In genomic region chr10:14923972-14924371, GRCh38 we compare ENCODE assay signal across 20 cellular contexts. TPM values are rescaled to one million over a fixed set of nuclear protein-coding genes. Genes with fewer than 3 reads are reported as not detected.
DNase-seq lines count a peak whose midpoint lies in the region; TF ChIP-seq lines count a peak whose summit lies in the region.
"Had no signal": no experiment of that assay in that cellular context is flagged by ENCODE, and none has a peak within 500 bp of the region (broad histone marks: within the 10 kb centered on the region; RNA-seq: fewer than 3 reads in every experiment).

No MANE protein-coding gene starts in this region.

- H2AFZ ChIP-seq in neural progenitor cell (replicated peaks) (no peak overlapping the region), PC-9 (no peak overlapping the region)
- H2AFZ ChIP-seq: GM23338 had no signal

- no peaks in the 10 kb centered on the region for H3K4me1 Mint-ChIP-seq in neural progenitor cell
- H3K4me1 Mint-ChIP-seq: GM23338, H9 had no signal

- H3K27ac Mint-ChIP-seq in neural progenitor cell = no peak overlapping the region
- H3K27ac Mint-ChIP-seq: B cell; CD4-positive, CD25-positive, alpha-beta regulatory T cell; CD8-positive, alpha-beta T cell; GM23338 had no signal

- no peak overlapping the region for H3K4me3 ChIP-seq in neural progenitor cell
- H3K4me3 ChIP-seq in PC-9 = no peak overlapping the region
- H3K4me3 ChIP-seq: BLaER1, GM23338 had no signal

- POLR2A ChIA-PET in PC-9 (lab: Charles Lee; ENCODE audit: unreplicated experiment) = no interaction called here

- H3K27me3 ChIP-seq in neural progenitor cell (no peaks in the 10 kb centered on the region), PC-9 (ENCODE audit: insufficient read depth, low read depth) (no peaks in the 10 kb centered on the region)
- H3K27me3 ChIP-seq: BLaER1 had no signal

- H4K20me1 ChIP-seq in neural progenitor cell (ENCODE audit: low read depth) (no peaks in the 10 kb centered on the region), PC-9 (ENCODE audit: insufficient read depth) (no peaks in the 10 kb centered on the region)

- H3K4me2 ChIP-seq in neural progenitor cell = no peak overlapping the region
- no peak overlapping the region for H3K4me2 ChIP-seq in PC-9
- H3K4me2 ChIP-seq: BLaER1, GM23338 had no signal

- H3K36me3 Mint-ChIP-seq in neural progenitor cell = peaks cover 56% of the 10 kb centered on the region

- no peaks in the 10 kb centered on the region for H3K79me2 ChIP-seq in neural progenitor cell (ENCODE audit: low read depth)
- H3K79me2 ChIP-seq in PC-9 (ENCODE audit: low read depth) = no peaks in the 10 kb centered on the region

- no peak overlapping the region for H3K4me3 Mint-ChIP-seq in neural progenitor cell
- H3K4me3 Mint-ChIP-seq: B cell; CD4-positive, CD25-positive, alpha-beta regulatory T cell; CD8-positive, alpha-beta T cell; GM23338; H9 had no signal

- CTCF ChIA-PET in PC-9 (lab: Charles Lee) = no interaction called here

- H3K27me3 Mint-ChIP-seq in neural progenitor cell (ENCODE audit: insufficient read depth, low read depth) = no peaks in the 10 kb centered on the region
- H3K27me3 Mint-ChIP-seq: B cell; CD4-positive, CD25-positive, alpha-beta regulatory T cell had no signal

- H3K9me3 ChIP-seq in neural progenitor cell (ENCODE audit: low read depth) (no peaks in the 10 kb centered on the region), PC-9 (ENCODE audit: insufficient read depth, low read depth) (no peaks in the 10 kb centered on the region)
- H3K9me3 ChIP-seq: Caco-2 had no signal

- H3K9ac ChIP-seq in neural progenitor cell = no peak overlapping the region
- H3K9ac ChIP-seq: BLaER1 had no signal

- H3K27ac ChIP-seq in neural progenitor cell (no peak overlapping the region), PC-9 (no peak overlapping the region)
- H3K27ac ChIP-seq: 22Rv1, BLaER1, C4-2B had no signal

- DNase-seq in DMS53 (lab: John Stamatoyannopoulos, UW) (peak; percentile 52), DMS53 treated with DMSO at 0.1 percent for 48 hours (lab: John Stamatoyannopoulos, UW; ENCODE audit: unreplicated experiment) (no peak), MV-4-11 (lab: John Stamatoyannopoulos, UW) (peak; percentile 11), neural progenitor cell (ENCODE audit: low spot score) (peak; percentile 4), PC-9 (no peak), NCI-H526 treated with DMSO at 0.1 percent for 48 hours (lab: John Stamatoyannopoulos, UW) (no peak)
- DNase-seq: Caco-2; CD4-positive, CD25-positive, alpha-beta regulatory T cell; CD8-positive, alpha-beta T cell; DMS153; DMS79 treated with DMSO at 0.1 percent for 48 hours; GF-D8; H9 had no signal

- H3K36me3 ChIP-seq in neural progenitor cell (peaks cover under 1% of the 10 kb centered on the region), PC-9 (ENCODE audit: low read depth) (peaks cover 1% of the 10 kb centered on the region)

- intact Hi-C loops in PC-9 (cut with micrococcal nuclease; ENCODE audit: unreplicated experiment) = no loop called here

- H3K4me1 ChIP-seq in neural progenitor cell (no peaks in the 10 kb centered on the region), PC-9 (replicated peaks; ENCODE audit: insufficient read depth) (no peaks in the 10 kb centered on the region)
- H3K4me1 ChIP-seq: BLaER1 had no signal

- no TSS peak for BruUV-seq in PC-9 (replicated peaks; lab: Mats Ljungman, UMichigan)

- H3F3A ChIP-seq in neural progenitor cell (ENCODE audit: low read depth) = no peaks in the 10 kb centered on the region
- H3F3A ChIP-seq in PC-9 (ENCODE audit: insufficient read depth, low read depth) = no peaks in the 10 kb centered on the region

- no peaks in the 10 kb centered on the region for H3K9me3 Mint-ChIP-seq in neural progenitor cell
- H3K9me3 Mint-ChIP-seq: CD8-positive, alpha-beta T cell; GM23338; H9 had no signal

- no peak for TF ChIP-seq CTCF in neural progenitor cell (IDR thresholded peaks at IDR 0.05)
- TF ChIP-seq CTCF in PC-9 (conservative IDR thresholded peaks at IDR 0.05) = no peak

- H3K9me2 ChIP-seq in PC-9 (ENCODE audit: insufficient read depth) = no peaks in the 10 kb centered on the region

RNA-seq across cellular contexts. Expression of gene DCLRE1C, which starts 29.9 kb away (rescaled TPM):
- total RNA-seq in neural progenitor cell (ENCODE audit: low replicate concordance) (4.5 and 5.3 TPM in 2 replicates), PC-9 (2021) (14.0 and 15.6 TPM in 2 replicates)

RNA-seq across cellular contexts. Expression of gene MEIG1, which starts 35.2 kb away (rescaled TPM):
- total RNA-seq in neural progenitor cell (ENCODE audit: low replicate concordance) (not detected in 2 replicates), PC-9 (2021) (1.8 and 4.1 TPM in 2 replicates)
- total RNA-seq: Caco-2; CD4-positive, CD25-positive, alpha-beta regulatory T cell; CD8-positive, alpha-beta T cell; Daoy; G401 had no signal

RNA-seq across cellular contexts. Expression of gene SUV39H2, which starts 45.3 kb away (rescaled TPM):
- total RNA-seq in neural progenitor cell (ENCODE audit: low replicate concordance) (67.9 and 112 TPM in 2 replicates), PC-9 (2021) (13.4 and 20.9 TPM in 2 replicates)

Comparison
In these comparisons a context has a peak if more than half of its experiments do, and no peak if none do; other contexts are left out.
1. DNase-seq: peak in DMS53 (single experiment), MV-4-11 (single experiment) and neural progenitor cell (single experiment); none in DMS53 treated with DMSO at 0.1 percent for 48 hours (single experiment), PC-9 (0 of 2) and NCI-H526 treated with DMSO at 0.1 percent for 48 hours (single experiment).